In the genomic region with DNA sequence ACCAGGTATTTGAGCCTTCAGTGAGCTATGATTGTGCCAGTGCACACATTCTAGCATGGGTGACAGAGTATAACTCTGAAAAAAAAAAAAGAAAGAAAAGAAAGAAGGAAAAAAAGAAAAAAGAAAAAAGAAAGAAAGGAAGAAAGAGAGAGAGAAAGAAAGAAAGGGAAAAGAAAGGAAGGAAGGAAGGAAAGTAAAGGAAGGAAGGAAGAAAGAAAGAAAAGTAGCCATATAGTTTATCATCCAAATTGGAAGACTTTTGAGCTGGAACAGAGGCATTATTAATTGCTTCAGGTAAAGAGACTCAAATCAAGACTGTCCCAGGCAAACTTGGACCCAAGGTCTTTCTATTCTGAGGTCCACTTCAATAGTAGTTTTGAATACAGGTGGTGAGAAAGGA, we compare ENCODE assay signal across 1 cellular context.
TF ChIP-seq lines count a peak whose summit lies in the region.

No MANE protein-coding gene starts in this region.

TF ChIP-seq in K562, 482 proteins besides CTCF, POLR2A, EP300 and RAD21:
- TF ChIP-seq MTA1 (IDR thresholded peaks at IDR 0.05; ENCODE audit: borderline replicate concordance) (peak; percentile 55; the same call in 1 of the 2 replicates), LARP7 (IDR thresholded peaks at IDR 0.05) (0 out of 2 replicates have a peak, but pooled peaks have one; percentile 52), HDGF (IDR thresholded peaks at IDR 0.05) (0 out of 2 replicates have a peak, but pooled peaks have one; percentile 41), HLTF (IDR thresholded peaks at IDR 0.05) (0 out of 2 replicates have a peak, but pooled peaks have one; percentile 54), U2AF1 (optimal IDR thresholded peaks at IDR 0.05; ENCODE audit: low read depth, low read length) (peak; percentile 74), ETV6 (IDR thresholded peaks at IDR 0.05; ENCODE audit: borderline replicate concordance in 1 of 2, low read depth in 2 of 2, low read length in 1 of 2) (no peak), ETV6 (CRISPR knock-in tag; IDR thresholded peaks at IDR 0.05; ENCODE audit: borderline replicate concordance) (no peak), ZKSCAN8 (CRISPR knock-in tag; IDR thresholded peaks at IDR 0.05) (no peak), ZNF41 (CRISPR knock-in tag; conservative IDR thresholded peaks at IDR 0.05) (no peak)
- TF ChIP-seq, protein P1, sequence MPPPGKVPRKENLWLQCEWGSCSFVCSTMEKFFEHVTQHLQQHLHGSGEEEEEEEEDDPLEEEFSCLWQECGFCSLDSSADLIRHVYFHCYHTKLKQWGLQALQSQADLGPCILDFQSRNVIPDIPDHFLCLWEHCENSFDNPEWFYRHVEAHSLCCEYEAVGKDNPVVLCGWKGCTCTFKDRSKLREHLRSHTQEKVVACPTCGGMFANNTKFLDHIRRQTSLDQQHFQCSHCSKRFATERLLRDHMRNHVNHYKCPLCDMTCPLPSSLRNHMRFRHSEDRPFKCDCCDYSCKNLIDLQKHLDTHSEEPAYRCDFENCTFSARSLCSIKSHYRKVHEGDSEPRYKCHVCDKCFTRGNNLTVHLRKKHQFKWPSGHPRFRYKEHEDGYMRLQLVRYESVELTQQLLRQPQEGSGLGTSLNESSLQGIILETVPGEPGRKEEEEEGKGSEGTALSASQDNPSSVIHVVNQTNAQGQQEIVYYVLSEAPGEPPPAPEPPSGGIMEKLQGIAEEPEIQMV (tag; conservative IDR thresholded peaks at IDR 0.05; ENCODE audit: low read depth): 0 out of 2 replicates have a peak, but pooled peaks have one; percentile 33
- TF ChIP-seq, protein P2, sequence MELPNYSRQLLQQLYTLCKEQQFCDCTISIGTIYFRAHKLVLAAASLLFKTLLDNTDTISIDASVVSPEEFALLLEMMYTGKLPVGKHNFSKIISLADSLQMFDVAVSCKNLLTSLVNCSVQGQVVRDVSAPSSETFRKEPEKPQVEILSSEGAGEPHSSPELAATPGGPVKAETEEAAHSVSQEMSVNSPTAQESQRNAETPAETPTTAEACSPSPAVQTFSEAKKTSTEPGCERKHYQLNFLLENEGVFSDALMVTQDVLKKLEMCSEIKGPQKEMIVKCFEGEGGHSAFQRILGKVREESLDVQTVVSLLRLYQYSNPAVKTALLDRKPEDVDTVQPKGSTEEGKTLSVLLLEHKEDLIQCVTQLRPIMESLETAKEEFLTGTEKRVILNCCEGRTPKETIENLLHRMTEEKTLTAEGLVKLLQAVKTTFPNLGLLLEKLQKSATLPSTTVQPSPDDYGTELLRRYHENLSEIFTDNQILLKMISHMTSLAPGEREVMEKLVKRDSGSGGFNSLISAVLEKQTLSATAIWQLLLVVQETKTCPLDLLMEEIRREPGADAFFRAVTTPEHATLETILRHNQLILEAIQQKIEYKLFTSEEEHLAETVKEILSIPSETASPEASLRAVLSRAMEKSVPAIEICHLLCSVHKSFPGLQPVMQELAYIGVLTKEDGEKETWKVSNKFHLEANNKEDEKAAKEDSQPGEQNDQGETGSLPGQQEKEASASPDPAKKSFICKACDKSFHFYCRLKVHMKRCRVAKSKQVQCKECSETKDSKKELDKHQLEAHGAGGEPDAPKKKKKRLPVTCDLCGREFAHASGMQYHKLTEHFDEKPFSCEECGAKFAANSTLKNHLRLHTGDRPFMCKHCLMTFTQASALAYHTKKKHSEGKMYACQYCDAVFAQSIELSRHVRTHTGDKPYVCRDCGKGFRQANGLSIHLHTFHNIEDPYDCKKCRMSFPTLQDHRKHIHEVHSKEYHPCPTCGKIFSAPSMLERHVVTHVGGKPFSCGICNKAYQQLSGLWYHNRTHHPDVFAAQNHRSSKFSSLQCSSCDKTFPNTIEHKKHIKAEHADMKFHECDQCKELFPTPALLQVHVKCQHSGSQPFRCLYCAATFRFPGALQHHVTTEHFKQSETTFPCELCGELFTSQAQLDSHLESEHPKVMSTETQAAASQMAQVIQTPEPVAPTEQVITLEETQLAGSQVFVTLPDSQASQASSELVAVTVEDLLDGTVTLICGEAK (IDR thresholded peaks at IDR 0.05): peak; percentile 39; the same call in 1 of the 2 replicates
- TF ChIP-seq, protein P2 (CRISPR knock-in tag; IDR thresholded peaks at IDR 0.05): no peak
- TF ChIP-seq, protein P3, sequence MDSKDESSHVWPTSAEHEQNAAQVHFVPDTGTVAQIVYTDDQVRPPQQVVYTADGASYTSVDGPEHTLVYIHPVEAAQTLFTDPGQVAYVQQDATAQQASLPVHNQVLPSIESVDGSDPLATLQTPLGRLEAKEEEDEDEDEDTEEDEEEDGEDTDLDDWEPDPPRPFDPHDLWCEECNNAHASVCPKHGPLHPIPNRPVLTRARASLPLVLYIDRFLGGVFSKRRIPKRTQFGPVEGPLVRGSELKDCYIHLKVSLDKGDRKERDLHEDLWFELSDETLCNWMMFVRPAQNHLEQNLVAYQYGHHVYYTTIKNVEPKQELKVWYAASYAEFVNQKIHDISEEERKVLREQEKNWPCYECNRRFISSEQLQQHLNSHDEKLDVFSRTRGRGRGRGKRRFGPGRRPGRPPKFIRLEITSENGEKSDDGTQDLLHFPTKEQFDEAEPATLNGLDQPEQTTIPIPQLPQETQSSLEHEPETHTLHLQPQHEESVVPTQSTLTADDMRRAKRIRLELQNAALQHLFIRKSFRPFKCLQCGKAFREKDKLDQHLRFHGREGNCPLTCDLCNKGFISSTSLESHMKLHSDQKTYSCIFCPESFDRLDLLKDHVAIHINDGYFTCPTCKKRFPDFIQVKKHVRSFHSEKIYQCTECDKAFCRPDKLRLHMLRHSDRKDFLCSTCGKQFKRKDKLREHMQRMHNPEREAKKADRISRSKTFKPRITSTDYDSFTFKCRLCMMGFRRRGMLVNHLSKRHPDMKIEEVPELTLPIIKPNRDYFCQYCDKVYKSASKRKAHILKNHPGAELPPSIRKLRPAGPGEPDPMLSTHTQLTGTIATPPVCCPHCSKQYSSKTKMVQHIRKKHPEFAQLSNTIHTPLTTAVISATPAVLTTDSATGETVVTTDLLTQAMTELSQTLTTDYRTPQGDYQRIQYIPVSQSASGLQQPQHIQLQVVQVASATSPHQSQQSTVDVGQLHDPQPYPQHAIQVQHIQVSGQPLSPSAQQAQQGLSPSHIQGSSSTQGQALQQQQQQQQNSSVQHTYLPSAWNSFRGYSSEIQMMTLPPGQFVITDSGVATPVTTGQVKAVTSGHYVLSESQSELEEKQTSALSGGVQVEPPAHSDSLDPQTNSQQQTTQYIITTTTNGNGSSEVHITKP (IDR thresholded peaks at IDR 0.05; ENCODE audit: partially characterized antibody): no peak
- TF ChIP-seq, protein P4, sequence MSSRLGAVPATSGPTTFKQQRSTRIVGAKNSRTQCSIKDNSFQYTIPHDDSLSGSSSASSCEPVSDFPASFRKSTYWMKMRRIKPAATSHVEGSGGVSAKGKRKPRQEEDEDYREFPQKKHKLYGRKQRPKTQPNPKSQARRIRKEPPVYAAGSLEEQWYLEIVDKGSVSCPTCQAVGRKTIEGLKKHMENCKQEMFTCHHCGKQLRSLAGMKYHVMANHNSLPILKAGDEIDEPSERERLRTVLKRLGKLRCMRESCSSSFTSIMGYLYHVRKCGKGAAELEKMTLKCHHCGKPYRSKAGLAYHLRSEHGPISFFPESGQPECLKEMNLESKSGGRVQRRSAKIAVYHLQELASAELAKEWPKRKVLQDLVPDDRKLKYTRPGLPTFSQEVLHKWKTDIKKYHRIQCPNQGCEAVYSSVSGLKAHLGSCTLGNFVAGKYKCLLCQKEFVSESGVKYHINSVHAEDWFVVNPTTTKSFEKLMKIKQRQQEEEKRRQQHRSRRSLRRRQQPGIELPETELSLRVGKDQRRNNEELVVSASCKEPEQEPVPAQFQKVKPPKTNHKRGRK (tag; IDR thresholded peaks at IDR 0.05): peak; percentile 93
